Comparison of ENCODE assay signal across 14 cellular contexts in the genomic region with DNA sequence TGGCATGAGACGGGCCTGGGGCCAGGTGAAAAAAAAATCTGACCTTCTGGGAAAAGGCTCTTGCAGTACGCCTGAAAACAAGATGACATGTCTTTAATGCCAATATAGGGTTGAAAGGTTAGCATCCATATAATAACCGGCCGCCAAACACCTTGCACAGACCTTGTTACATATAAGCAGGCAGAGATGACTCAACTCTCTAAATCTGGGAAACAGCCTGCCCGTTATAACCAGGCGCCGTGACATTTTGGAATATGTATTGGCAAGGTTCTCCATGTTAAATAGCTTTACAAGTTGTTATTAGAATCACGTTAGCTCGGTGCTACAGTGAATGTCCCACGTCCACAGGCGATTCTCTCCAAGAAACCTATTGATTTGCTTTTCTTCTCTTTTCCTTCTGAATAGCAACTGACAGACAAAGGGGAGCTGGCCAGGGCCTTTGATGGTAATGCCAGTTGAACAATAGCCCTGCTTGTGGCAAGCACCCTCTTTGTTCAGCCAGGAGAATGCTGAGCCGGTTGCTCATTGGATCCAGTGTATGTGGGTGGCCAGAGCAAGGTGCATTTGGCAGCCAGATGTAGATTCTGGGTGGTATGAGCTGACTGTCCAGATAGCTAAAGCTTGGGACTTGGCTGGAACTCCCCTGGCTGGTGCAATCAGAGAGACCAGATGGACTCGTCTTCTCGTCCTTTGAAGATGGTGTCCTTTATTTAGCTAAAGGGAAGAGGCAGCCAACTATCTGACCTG.
DNase-seq lines count a peak whose midpoint lies in the region; ATAC-seq, FAIRE-seq and TF ChIP-seq lines count a peak whose summit lies in the region.
"Had no signal": no experiment of that assay in that cellular context is flagged by ENCODE, and none has a peak within 500 bp of the region (broad histone marks: within the 10 kb centered on the region; RNA-seq: fewer than 3 reads in every experiment).

No MANE protein-coding gene starts in this region.

- H2AFZ ChIP-seq in astrocyte (ENCODE audit: low read depth, low read length), result no peak overlapping the region

- H3K36me3 ChIP-seq in astrocyte (ENCODE audit: insufficient read depth, low read length) (no peaks in the 10 kb centered on the region), iPS-18a (ENCODE audit: control insufficient read depth, low read depth, low read length) (no peaks in the 10 kb centered on the region), heart left ventricle (no peaks in the 10 kb centered on the region)

- DNase-seq in GM04504 (ENCODE audit: low read depth), result peak; percentile 28
- peak; percentile 8 for DNase-seq in astrocyte (ENCODE audit: low read depth)
- no peak for DNase-seq in sciatic nerve (ENCODE audit: low spot score)
- no peak for DNase-seq in RKO (ENCODE audit: low spot score)
- DNase-seq in heart left ventricle, result no peak
- DNase-seq in CD4-positive, alpha-beta T cell, result no peak
- DNase-seq: activated CD4-positive, alpha-beta T cell treated with anti-CD3 and anti-CD28 coated beads, Interleukin-2, amount 50 U/mL, for 1 hour; activated T-cell treated with anti-CD3 and anti-CD28 coated beads, Interleukin-2, amount 50 U/mL, for 1 hour; naive thymus-derived CD8-positive, alpha-beta T cell; NCI-H1092 treated with DMSO at 0.1 percent for 48 hours had no signal

- H3K27me3 ChIP-seq in astrocyte (ENCODE audit: insufficient read depth, low read length) (peaks cover 8% of the 10 kb centered on the region), iPS-18a (ENCODE audit: control insufficient read depth, insufficient read depth, low read length) (no peaks in the 10 kb centered on the region), heart left ventricle (no peaks in the 10 kb centered on the region)
- no peaks in the 10 kb centered on the region for H3K27me3 ChIP-seq in CD4-positive, alpha-beta T cell (ENCODE audit: control insufficient read depth, insufficient read depth, low read length)

- H3K27ac Mint-ChIP-seq in astrocyte (ENCODE audit: unreplicated experiment), result no peak overlapping the region
- H3K27ac Mint-ChIP-seq in CD4-positive, alpha-beta T cell, result no peak overlapping the region
- H3K27ac Mint-ChIP-seq: naive thymus-derived CD8-positive, alpha-beta T cell had no signal

- H3K4me2 ChIP-seq in astrocyte (ENCODE audit: low read length), result no peak overlapping the region

- no peak for TF ChIP-seq CTCF in astrocyte (IDR thresholded peaks at IDR 0.05; ENCODE audit: insufficient read depth, low read depth, low read length)
- no peak for TF ChIP-seq CTCF in heart left ventricle (IDR thresholded peaks at IDR 0.05)
- no peak for TF ChIP-seq CTCF in CD4-positive, alpha-beta T cell (IDR thresholded peaks at IDR 0.05)

- no peak for TF ChIP-seq POLR2A in heart left ventricle (IDR thresholded peaks at IDR 0.05)

- H3K9me3 Mint-ChIP-seq in astrocyte (ENCODE audit: unreplicated experiment), result no peaks in the 10 kb centered on the region
- H3K9me3 Mint-ChIP-seq in CD4-positive, alpha-beta T cell, result peaks cover 3% of the 10 kb centered on the region

- H3K27me3 Mint-ChIP-seq in astrocyte (ENCODE audit: low read depth, unreplicated experiment), result peaks cover 9% of the 10 kb centered on the region
- no peaks in the 10 kb centered on the region for H3K27me3 Mint-ChIP-seq in CD4-positive, alpha-beta T cell

- no peaks in the 10 kb centered on the region for H4K20me1 ChIP-seq in astrocyte (ENCODE audit: insufficient read depth, low read length)

- H3K4me3 ChIP-seq in astrocyte (ENCODE audit: insufficient read depth, low read depth, low read length) (no peak overlapping the region), iPS-18a (ENCODE audit: low read length) (peak overlapping the region; percentile 47), heart left ventricle (no peak overlapping the region)

- no peak overlapping the region for H3K4me3 Mint-ChIP-seq in astrocyte (ENCODE audit: unreplicated experiment)
- no peak overlapping the region for H3K4me3 Mint-ChIP-seq in CD4-positive, alpha-beta T cell
- H3K4me3 Mint-ChIP-seq: naive thymus-derived CD8-positive, alpha-beta T cell had no signal

- POLR2A ChIA-PET in CD4-positive, alpha-beta T cell (lab: Charles Lee), result no interaction called here

- H3K27ac ChIP-seq in astrocyte (ENCODE audit: low read depth, low read length) (no peak overlapping the region), iPS-18a (ENCODE audit: low read length) (peak overlapping the region; percentile 51), heart left ventricle (no peak overlapping the region)
- no peak overlapping the region for H3K27ac ChIP-seq in CD4-positive, alpha-beta T cell (ENCODE audit: low read depth, low read length)
- H3K27ac ChIP-seq: epithelial cell of prostate had no signal

- no peaks in the 10 kb centered on the region for H3K79me2 ChIP-seq in astrocyte (ENCODE audit: insufficient read depth, low read length)

- FAIRE-seq in astrocyte (lab: Jason Lieb, UNC), result no peak

- intact Hi-C loops in sciatic nerve (cut with DNase I), result no loop called here
- intact Hi-C loops in heart left ventricle (cut with DNase I), result loop anchor here in 1 of 10 donors (5.0 kb wide), 1 partner anchor 61 kb away; no protein-coding TSS in a partner anchor
- intact Hi-C loops in CD4-positive, alpha-beta T cell (cut with DNase I, micrococcal nuclease), result no loop called here

- 78 to 82% (median 81%) methylated on average over 14 of the region's 14 CpGs for WGBS in heart left ventricle, 4 donors

- peak; percentile 64 for ATAC-seq in sciatic nerve
- no peak for ATAC-seq in GM18909 (IDR thresholded peaks at IDR 0.05; ENCODE audit: poor library complexity, unreplicated experiment)
- no peak for ATAC-seq in heart left ventricle
- ATAC-seq in CD4-positive, alpha-beta T cell (ENCODE audit: poor library complexity), result no peak
- ATAC-seq: HCT116; naive thymus-derived CD8-positive, alpha-beta T cell had no signal

- H3K9me3 ChIP-seq in astrocyte (ENCODE audit: insufficient read depth, low read depth, low read length), result no peaks in the 10 kb centered on the region
- H3K9me3 ChIP-seq in iPS-18a (ENCODE audit: control insufficient read depth, low read depth, low read length), result no peaks in the 10 kb centered on the region
- no peaks in the 10 kb centered on the region for H3K9me3 ChIP-seq in heart left ventricle
- no peaks in the 10 kb centered on the region for H3K9me3 ChIP-seq in CD4-positive, alpha-beta T cell (ENCODE audit: control insufficient read depth, low read length)

- CTCF ChIA-PET in CD4-positive, alpha-beta T cell (lab: Charles Lee), result no interaction called here

- no peaks in the 10 kb centered on the region for H3K4me1 Mint-ChIP-seq in astrocyte (ENCODE audit: low read depth, unreplicated experiment)
- no peaks in the 10 kb centered on the region for H3K4me1 Mint-ChIP-seq in CD4-positive, alpha-beta T cell (ENCODE audit: low read depth)
- H3K4me1 Mint-ChIP-seq: naive thymus-derived CD8-positive, alpha-beta T cell had no signal

- H3K4me1 ChIP-seq in astrocyte (ENCODE audit: insufficient read depth, low read length) (no peaks in the 10 kb centered on the region), iPS-18a (ENCODE audit: control insufficient read depth, low read depth, low read length) (peaks cover 26% of the 10 kb centered on the region), heart left ventricle (peaks cover 0 to 11% (median 2%) of the 10 kb centered on the region in 12 donors)

- H3K36me3 Mint-ChIP-seq in astrocyte (ENCODE audit: low read depth, unreplicated experiment), result no peaks in the 10 kb centered on the region
- H3K36me3 Mint-ChIP-seq in CD4-positive, alpha-beta T cell (ENCODE audit: low read depth), result no peaks in the 10 kb centered on the region
- H3K36me3 Mint-ChIP-seq: naive thymus-derived CD8-positive, alpha-beta T cell had no signal

- no peak overlapping the region for H3K9ac ChIP-seq in astrocyte (ENCODE audit: low read length)
- no peak overlapping the region for H3K9ac ChIP-seq in iPS-18a (ENCODE audit: low read length)

Comparison
In these comparisons a context has a peak if more than half of its experiments do, and no peak if none do; other contexts are left out.
1. DNase-seq: peak in GM04504 (single experiment) and astrocyte (single experiment); none in sciatic nerve (single experiment), RKO (single experiment), heart left ventricle (0 of 5) and CD4-positive, alpha-beta T cell (0 of 10).